1 cellular context compared by ENCODE assay signal in genomic region chr13:111065698-111066097, GRCh38.
TF ChIP-seq lines count a peak whose summit lies in the region.

No MANE protein-coding gene starts in this region.

TF ChIP-seq in H1, 55 proteins besides CTCF, POLR2A, EP300 and RAD21:
- no peak for TF ChIP-seq RXRA (IDR thresholded peaks at IDR 0.05; ENCODE audit: insufficient read depth, low read depth, low read length)
- no peak for TF ChIP-seq BACH1 (IDR thresholded peaks at IDR 0.05; ENCODE audit: low read length)
- TF ChIP-seq FOSL1 (IDR thresholded peaks at IDR 0.05; ENCODE audit: insufficient read depth, low read depth, low read length): no peak
- TF ChIP-seq NRF1 (IDR thresholded peaks at IDR 0.05; ENCODE audit: low read depth, low read length): no peak
- no peak for TF ChIP-seq JUN (IDR thresholded peaks at IDR 0.05; ENCODE audit: low read depth, low read length)
- TF ChIP-seq PHF8 (conservative IDR thresholded peaks at IDR 0.05; ENCODE audit: low read depth, low read length): no peak
- no peak for TF ChIP-seq CHD2 (IDR thresholded peaks at IDR 0.05; ENCODE audit: low read length)
